ENCODE assay signal across 8 cellular contexts in the genomic region with DNA sequence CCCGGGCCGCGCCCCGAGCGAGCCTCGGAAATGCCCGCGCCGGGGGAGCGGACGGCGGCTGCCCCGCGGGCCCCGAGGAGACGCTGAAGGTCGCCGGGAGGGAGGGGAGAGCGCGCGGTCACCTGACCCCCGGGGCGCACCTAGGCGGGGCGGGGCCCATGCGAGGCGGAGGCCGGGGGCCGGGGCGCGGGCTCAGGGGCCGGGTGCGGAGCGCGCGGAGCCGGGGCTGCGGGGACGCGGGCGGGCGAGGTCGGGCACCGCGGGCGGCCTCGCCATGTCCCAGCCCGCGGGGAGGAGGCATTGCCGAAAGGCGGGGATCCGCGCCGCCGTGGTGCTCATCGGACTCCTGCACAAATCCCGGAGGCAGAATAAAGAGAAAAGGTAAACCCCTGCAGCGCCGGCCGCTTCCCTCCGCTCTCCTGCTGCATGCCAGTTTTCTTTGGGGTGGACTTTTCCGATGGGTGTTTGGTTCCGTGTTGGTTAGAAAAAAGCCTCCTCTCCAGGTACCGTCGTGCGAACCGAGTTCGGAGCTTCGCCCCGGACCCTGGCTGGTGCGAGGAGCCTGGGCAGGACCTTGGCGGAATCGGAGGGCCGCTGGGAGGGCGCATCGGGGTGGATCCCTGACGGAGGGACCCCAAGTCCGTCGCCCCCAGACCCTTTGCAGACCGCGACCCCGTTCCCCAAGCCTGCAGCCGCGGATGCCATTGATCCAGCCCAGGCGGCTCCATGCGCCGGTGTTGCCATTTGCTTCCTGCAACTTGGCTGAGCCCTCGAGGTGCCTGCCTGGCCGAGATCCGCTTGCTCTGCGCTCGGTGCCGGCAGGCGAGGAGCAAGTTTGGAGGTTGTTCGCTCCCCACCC. TPM values are rescaled to one million over a fixed set of nuclear protein-coding genes. Genes with fewer than 3 reads are reported as not detected.
DNase-seq lines count a peak whose midpoint lies in the region; ATAC-seq, FAIRE-seq and TF ChIP-seq lines count a peak whose summit lies in the region.

No MANE protein-coding gene starts in this region.

- no peak for FAIRE-seq in H1 (lab: Jason Lieb, UNC)

- ATAC-seq in SK-N-SH treated with all-trans-retinoic acid at 6 μM for 48 hours, result peak; percentile 74

- no peaks in the 10 kb centered on the region for H3K9me3 ChIP-seq in H1 (ENCODE audit: insufficient read depth in 2 of 2, low read depth in 1 of 2, low read length in 1 of 2)
- H3K9me3 ChIP-seq in muscle layer of duodenum (ENCODE audit: control insufficient read depth in 1 of 2, low read length in 2 of 2), result no peaks in the 10 kb centered on the region

- peak overlapping the region; percentile 78 for H4K91ac ChIP-seq in H1 (replicated peaks; ENCODE audit: insufficient read length, low read length)

- DNase-seq in NCI-H82 (lab: John Stamatoyannopoulos, UW) (peak; percentile 63), NCI-H82 treated with DMSO at 0.1 percent for 48 hours (lab: John Stamatoyannopoulos, UW; ENCODE audit: unreplicated experiment) (no peak), H1 (ENCODE audit: low read depth in 1 of 2, low spot score in 2 of 2) (peak in 1 of 2 experiments; percentile 69), NCI-H2029 treated with DMSO at 0.1 percent for 48 hours (lab: John Stamatoyannopoulos, UW) (no peak), SHP77 treated with DMSO at 0.1 percent for 48 hours (lab: John Stamatoyannopoulos, UW) (no peak), SW 1271 (lab: John Stamatoyannopoulos, UW) (no peak)

- CTCF ChIA-PET in H1 (lab: Charles Lee; ENCODE audit: partially characterized antibody), result interaction anchor here (1.0 to 13.3 kb wide), 7 partner anchors 10 to 159 kb away, joined by 3 to 233 read pairs (median 6); no protein-coding TSS in a partner anchor

- TF ChIP-seq POLR2A in H1 (IDR thresholded peaks at IDR 0.05; ENCODE audit: control extremely low read depth in 1 of 2, low read depth in 2 of 2, low read length in 2 of 2), result no peak

- peaks cover 28 to 44% of the 10 kb centered on the region in 2 experiments for H3K79me2 ChIP-seq in H1 (ENCODE audit: control insufficient read depth in 1 of 2, insufficient read depth in 2 of 2, low read length in 2 of 2)

- POLR2A ChIA-PET in H1 (lab: Charles Lee; ENCODE audit: partially characterized antibody), result interaction anchor here (0.9 to 2.9 kb wide), 7 partner anchors 10 to 94 kb away, joined by 3 to 14 read pairs (median 5); no protein-coding TSS in a partner anchor

- TF ChIP-seq RAD21 in H1 (IDR thresholded peaks at IDR 0.05 in 1 of 2, conservative IDR thresholded peaks at IDR 0.05 in 1 of 2; ENCODE audit: low read depth in 2 of 2, low read length in 2 of 2), result no peak

- TF ChIP-seq EP300 in H1 (IDR thresholded peaks at IDR 0.05; ENCODE audit: borderline replicate concordance in 1 of 2, low read depth in 2 of 2, low read length in 2 of 2), result no peak

- peaks cover 0 to 5% (median 2%) of the 10 kb centered on the region in 4 experiments; a peak in 2 of 7 replicates for H3K27me3 ChIP-seq in H1 (replicated peaks in 1 of 4; ENCODE audit: control insufficient read depth in 3 of 4, extremely low read depth in 1 of 4, insufficient read depth in 3 of 4, low read length in 3 of 4)
- peaks cover 6% of the 10 kb centered on the region for H3K27me3 ChIP-seq in muscle layer of duodenum (ENCODE audit: low read depth, low read length)

- H2BK15ac ChIP-seq in H1 (ENCODE audit: low read length), result peak overlapping the region; percentile 46; the same call in 1 of the 2 replicates

- WGBS in H1 (ENCODE audit: extremely low coverage in 1 of 2, insufficient coverage in 1 of 2, insufficient read length in 1 of 2, insufficient replicate concordance in 2 of 2, low coverage in 1 of 2, low lambda C conversion rate in 2 of 2, missing lambda C conversion rate in 1 of 2), 2 experiments, result 0% methylated on average over 37 of the region's 95 CpGs; no CpG with 5 or more reads in 1 of the 2 experiments

- H3K4me1 ChIP-seq in H1 (replicated peaks in 1 of 4; ENCODE audit: control insufficient read depth in 3 of 4, insufficient read depth in 4 of 4, low read length in 3 of 4) (peaks cover 10 to 29% (median 22%) of the 10 kb centered on the region in 4 experiments), muscle layer of duodenum (ENCODE audit: control insufficient read depth in 1 of 2, insufficient read depth in 2 of 2, low read length in 2 of 2) (peaks cover 11 to 14% of the 10 kb centered on the region in 2 donors)

- peak overlapping the region; percentile 39; the same call in 1 of the 2 replicates for H2AK5ac ChIP-seq in H1 (ENCODE audit: low read depth, low read length)

- H3K79me1 ChIP-seq in H1 (ENCODE audit: low read depth, low read length), result peaks cover 5% of the 10 kb centered on the region

- peak overlapping the region; percentile 93 for H3K18ac ChIP-seq in H1 (ENCODE audit: extremely low read depth, low read length)

- H4K8ac ChIP-seq in H1 (ENCODE audit: extremely low read depth, insufficient read depth, low read length), result peak overlapping the region; percentile 94

- 0 out of 2 replicates have a peak overlapping the region, but pooled peaks have one; percentile 32 for H2BK20ac ChIP-seq in H1 (ENCODE audit: low read length)

- peak overlapping the region; percentile 88; the same call in 1 of the 2 replicates for H2BK5ac ChIP-seq in H1 (ENCODE audit: low read depth, low read length)

- H3K9ac ChIP-seq in H1 (replicated peaks in 1 of 4; ENCODE audit: extremely low read depth in 1 of 4, low read depth in 3 of 4, low read length in 3 of 4), result peak overlapping the region; percentile 58 to 63 (median 59)

- peak overlapping the region; percentile 82 for H3K56ac ChIP-seq in H1 (replicated peaks; ENCODE audit: insufficient read length, low read depth, low read length)

- H2BK120ac ChIP-seq in H1 (replicated peaks; ENCODE audit: low read depth, low read length), result peak overlapping the region; percentile 65

- peaks cover 18% of the 10 kb centered on the region for H3K23me2 ChIP-seq in H1 (ENCODE audit: low read depth, low read length)

- no peak overlapping the region for H2AFZ ChIP-seq in H1 (ENCODE audit: low read length)

- H3K36me3 ChIP-seq in H1 (ENCODE audit: control insufficient read depth in 2 of 4, insufficient read depth in 4 of 4, low read length in 3 of 4) (no peaks in the 10 kb centered on the region), muscle layer of duodenum (ENCODE audit: control insufficient read depth in 1 of 2, insufficient read depth in 2 of 2, low read length in 2 of 2) (no peaks in the 10 kb centered on the region)

- H3K4me3 ChIP-seq in H1 (ENCODE audit: extremely low read depth in 1 of 4, insufficient read depth in 2 of 4, low read depth in 3 of 4, low read length in 4 of 4) (peak overlapping the region; percentile 77 to 90 (median 86)), muscle layer of duodenum (ENCODE audit: low read depth in 1 of 2, low read length in 2 of 2) (peak overlapping the region; percentile 55 to 63)

- no peak overlapping the region for H3K23ac ChIP-seq in H1 (ENCODE audit: insufficient read length)

- no peak overlapping the region for H3K27ac ChIP-seq in H1 (ENCODE audit: low read depth, low read length)
- no peak overlapping the region for H3K27ac ChIP-seq in muscle layer of duodenum (ENCODE audit: low read length)

- no peak overlapping the region for H2BK12ac ChIP-seq in H1 (ENCODE audit: low read depth, low read length)

- no peak for TF ChIP-seq CTCF in H1 (IDR thresholded peaks at IDR 0.05; ENCODE audit: control extremely low read depth in 1 of 3, insufficient read depth in 1 of 3, low read depth in 1 of 3, low read length in 3 of 3)

- H4K20me1 ChIP-seq in H1 (replicated peaks in 1 of 2; ENCODE audit: control insufficient read depth in 1 of 2, insufficient read depth in 2 of 2, low read length in 2 of 2), result peaks cover 4 to 12% of the 10 kb centered on the region in 2 experiments

- H3K4me2 ChIP-seq in H1 (ENCODE audit: insufficient read depth in 1 of 2, low read depth in 2 of 2, low read length in 2 of 2), result peak overlapping the region; percentile 92 to 95

- peak overlapping the region; percentile 98 for H3K4ac ChIP-seq in H1 (replicated peaks; ENCODE audit: insufficient read length, low read depth, low read length)

- H4K5ac ChIP-seq in H1 (ENCODE audit: insufficient read length, low read depth, low read length), result peak overlapping the region; percentile 57

- peak overlapping the region; percentile 31 for H3K14ac ChIP-seq in H1 (ENCODE audit: insufficient read length)

TF ChIP-seq in SK-N-SH treated with all-trans-retinoic acid at 6 μM for 48 hours, 23 proteins besides CTCF, POLR2A, EP300 and RAD21 (continues in another document):
- no peak for TF ChIP-seq TOX (CRISPR knock-in tag; IDR thresholded peaks at IDR 0.05; ENCODE audit: borderline replicate concordance)
- TF ChIP-seq OSR1 (CRISPR knock-in tag; IDR thresholded peaks at IDR 0.05), result no peak
- no peak for TF ChIP-seq ZNF70 (CRISPR knock-in tag; IDR thresholded peaks at IDR 0.05)
- TF ChIP-seq CSDC2 (CRISPR knock-in tag; IDR thresholded peaks at IDR 0.05), result no peak
- no peak for TF ChIP-seq ISL1 (CRISPR knock-in tag; IDR thresholded peaks at IDR 0.05)

TF ChIP-seq in H1, 55 proteins besides CTCF, POLR2A, EP300 and RAD21 (continues in another document):
- TF ChIP-seq TAF1 (IDR thresholded peaks at IDR 0.05; ENCODE audit: low read depth, low read length) (0 out of 2 replicates have a peak, but pooled peaks have one; percentile 15), GABPA (IDR thresholded peaks at IDR 0.05; ENCODE audit: borderline replicate concordance, insufficient read depth, low read length) (0 out of 2 replicates have a peak, but pooled peaks have one; percentile 31), RBBP5 (IDR thresholded peaks at IDR 0.05; ENCODE audit: borderline replicate concordance, low read depth, low read length) (peak; percentile 37), RXRA (IDR thresholded peaks at IDR 0.05; ENCODE audit: insufficient read depth, low read depth, low read length) (no peak), KDM4A (IDR thresholded peaks at IDR 0.05; ENCODE audit: low read depth, low read length, severe bottlenecking) (peak; percentile 33)
- TF ChIP-seq, protein P1, sequence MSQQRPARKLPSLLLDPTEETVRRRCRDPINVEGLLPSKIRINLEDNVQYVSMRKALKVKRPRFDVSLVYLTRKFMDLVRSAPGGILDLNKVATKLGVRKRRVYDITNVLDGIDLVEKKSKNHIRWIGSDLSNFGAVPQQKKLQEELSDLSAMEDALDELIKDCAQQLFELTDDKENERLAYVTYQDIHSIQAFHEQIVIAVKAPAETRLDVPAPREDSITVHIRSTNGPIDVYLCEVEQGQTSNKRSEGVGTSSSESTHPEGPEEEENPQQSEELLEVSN (IDR thresholded peaks at IDR 0.05), result 0 out of 2 replicates have a peak, but pooled peaks have one; percentile 24

RNA-seq across cellular contexts. Expression of gene RAP1GAP2, which starts 57.7 kb away (rescaled TPM):
- total RNA-seq in H1 (2021; fragmentation: NEBNext Ultra II Directional; extraction: Animal tissue kit (Norgen Biotek cat#: 25700)), result 63.4 and 63.8 TPM in 2 replicates
- 24.0 and 28.9 TPM in 2 replicates for polyA plus RNA-seq in H1 (2011; rRNA removed)
- 25.1 TPM for polyA plus RNA-seq in H1 (2011; cell fraction: cytosol; rRNA removed)
- 165 TPM for polyA plus RNA-seq in H1 (2011; cell fraction: nucleus; rRNA removed)
- polyA plus RNA-seq in H1 (2012, experiment 1 of 2), result 26.1 to 39.5 TPM (median 30.8 TPM) in 4 replicates
- polyA plus RNA-seq in H1 (2012, experiment 2 of 2), result 16.1 TPM
- polyA plus RNA-seq in H1 (2013, experiment 1 of 2), result 22.5 TPM
- polyA plus RNA-seq in H1 (2013, experiment 2 of 2), result 22.8 TPM
- 27.1 and 37.8 TPM in 2 replicates for polyA minus RNA-seq in H1 (2011; rRNA and poly(A)+ RNA removed)
- polyA minus RNA-seq in H1 (2011; cell fraction: cytosol; rRNA and poly(A)+ RNA removed), result 18.9 TPM
- 28.5 TPM for polyA minus RNA-seq in H1 (2011; cell fraction: nucleus; rRNA and poly(A)+ RNA removed)
